18 cellular contexts compared by ENCODE assay signal in the genomic region with DNA sequence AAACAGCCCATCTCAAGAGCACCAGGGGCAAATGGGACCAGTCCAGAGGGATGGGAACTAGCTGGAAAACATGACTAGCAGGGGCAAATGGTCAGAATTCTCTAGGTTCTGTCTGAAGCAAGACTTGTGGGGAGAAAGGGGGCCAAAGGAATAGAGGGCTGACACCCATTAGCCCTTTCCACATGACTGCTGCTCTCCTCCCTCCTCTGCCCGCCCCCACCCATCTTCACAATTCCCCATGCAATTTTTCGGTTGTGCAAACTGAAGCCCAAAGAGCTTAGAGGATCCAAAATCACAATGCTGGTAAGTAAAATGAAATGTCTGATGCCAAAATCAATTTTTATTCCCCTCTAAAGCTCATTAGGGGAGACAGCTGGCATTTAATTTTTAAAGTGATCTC.
"Had no signal": no experiment of that assay in that cellular context is flagged by ENCODE, and none has a peak within 500 bp of the region (broad histone marks: within the 10 kb centered on the region; RNA-seq: fewer than 3 reads in every experiment).

No MANE protein-coding gene starts in this region.

- H3K4me1 ChIP-seq: testis had no signal

- H3K27ac ChIP-seq: ovary, psoas muscle, sigmoid colon, testis, tibial artery had no signal

- H3K36me3 ChIP-seq: ovary, sigmoid colon, tibial artery had no signal

- ATAC-seq: effector memory CD8-positive, alpha-beta T cell; left lobe of liver; natural killer cell; psoas muscle; right cardiac atrium; stimulated activated memory B cell treated with anti-CD40 and anti-IgM and Interleukin-4, amounts not matched to agents 10 μg/mL and 1 μg/mL and 100 μg/mL, for 72 hours; stimulated activated naive CD8-positive, alpha-beta T cell treated with anti-CD3 and anti-CD28 coated beads, Interleukin-15, Interleukin-2, amounts not matched to agents 100 U/mL and 50 U/mL, for 24 hours had no signal

- H3K27me3 ChIP-seq: ovary, sigmoid colon, testis, tibial artery had no signal

- H3K4me3 ChIP-seq: lung, ovary, psoas muscle, sigmoid colon, testis, tibial artery had no signal

- H3K9me3 ChIP-seq: ovary, psoas muscle, sigmoid colon, testis, tibial artery had no signal

- DNase-seq: cortex of kidney; effector memory CD8-positive, alpha-beta T cell; head of caudate nucleus; natural killer cell; occipital lobe; ovary; posterior cingulate gyrus; psoas muscle; right cardiac atrium; sigmoid colon; stimulated activated CD4-positive, alpha-beta T cell treated with anti-CD3 and anti-CD28 coated beads, Interleukin-4, amount 100 ng/mL, for 4 hours; stimulated activated naive CD8-positive, alpha-beta T cell treated with anti-CD3 and anti-CD28 coated beads, Interleukin-15, Interleukin-2, amounts not matched to agents 100 U/mL and 50 U/mL, for 24 hours; substantia nigra; testis; tibial artery had no signal
